ENCODE assay signal across 34 cellular contexts in the genomic region with DNA sequence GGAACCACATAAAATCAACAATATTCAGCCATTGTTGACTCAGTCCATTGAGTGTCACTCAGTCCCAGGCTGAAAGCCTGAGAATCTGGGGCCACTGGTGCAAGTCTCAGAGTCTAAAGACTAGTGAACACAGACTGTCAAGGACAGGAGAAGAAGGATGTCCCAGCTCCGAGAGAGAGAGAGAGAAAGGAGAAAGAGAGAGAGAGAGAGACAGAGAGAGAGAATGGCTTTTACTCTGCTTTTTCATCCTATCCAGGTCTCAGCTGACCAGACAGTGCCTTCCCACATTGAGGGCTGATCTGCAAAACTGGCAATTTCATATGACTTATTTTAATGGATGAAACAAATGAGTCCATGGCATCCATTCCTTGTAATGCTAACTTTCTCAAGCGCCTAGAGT.
"Had no signal": no experiment of that assay in that cellular context is flagged by ENCODE, and none has a peak within 500 bp of the region (broad histone marks: within the 10 kb centered on the region; RNA-seq: fewer than 3 reads in every experiment).

No MANE protein-coding gene starts in this region.

- H3K9me3 ChIP-seq: MG63 had no signal

- H3K27me3 ChIP-seq: MG63 had no signal

- DNase-seq: Karpas-422, Kasumi-1, MG63, MM.1S, MV-4-11, NCI-H1048, NCI-H1092, NCI-H1092 treated with DMSO at 0.1 percent for 48 hours, NCI-H1105, NCI-H1105 treated with DMSO at 0.1 percent for 48 hours, NCI-H1417, NCI-H1417 treated with DMSO at 0.1 percent for 48 hours, NCI-H1436, NCI-H1436 treated with DMSO at 0.1 percent for 48 hours, NCI-H146, NCI-H1694, NCI-H1694 treated with DMSO at 0.1 percent for 48 hours, NCI-H187, NCI-H187 treated with DMSO at 0.1 percent for 48 hours, NCI-H1930, NCI-H2029, NCI-H2029 treated with DMSO at 0.1 percent for 48 hours, NCI-H2081, NCI-H2081 treated with DMSO at 0.1 percent for 48 hours, NCI-H2107, NCI-H2171, NCI-H2171 treated with DMSO at 0.1 percent for 48 hours, NCI-H2227 treated with DMSO at 0.1 percent for 48 hours, NCI-H226, NCI-H345, NCI-H446, NCI-H446 treated with DMSO at 0.1 percent for 48 hours, NCI-H510A had no signal

- H3K27ac ChIP-seq: KMS-11 had no signal

- H3K36me3 ChIP-seq: MG63 had no signal

- H3K4me3 ChIP-seq: MG63 had no signal
